Comparison of ENCODE assay signal across 8 cellular contexts in the genomic region with DNA sequence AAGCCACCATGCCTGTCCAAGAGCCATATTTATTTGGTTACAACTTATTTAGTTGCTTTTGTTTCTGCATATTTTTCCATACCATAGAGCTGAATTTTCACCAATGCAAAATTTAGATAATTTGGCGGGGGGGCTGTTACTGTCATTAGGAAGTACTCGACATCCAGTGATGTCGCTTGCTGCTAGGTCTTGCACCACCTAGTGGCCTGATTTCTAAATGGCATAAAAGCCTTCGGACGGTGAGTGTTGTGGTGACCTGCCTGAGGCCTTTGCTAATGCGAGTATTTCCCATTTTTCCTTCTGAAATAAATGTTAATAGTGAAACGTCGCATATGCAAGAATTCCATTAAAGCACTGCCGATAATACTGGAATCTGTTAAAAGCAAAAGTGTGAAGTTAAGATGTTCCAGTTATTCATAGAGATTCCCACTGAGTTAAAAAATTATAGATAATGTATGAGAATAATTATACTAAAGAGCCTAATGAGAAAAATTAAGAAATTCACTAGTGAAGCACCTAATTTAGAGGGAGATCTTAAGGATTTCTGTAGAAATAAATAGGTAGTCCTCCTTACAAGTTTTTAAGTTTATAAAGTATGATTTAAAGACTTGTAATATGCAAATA.
DNase-seq lines count a peak whose midpoint lies in the region; ATAC-seq and TF ChIP-seq lines count a peak whose summit lies in the region.
"Had no signal": no experiment of that assay in that cellular context is flagged by ENCODE, and none has a peak within 500 bp of the region (broad histone marks: within the 10 kb centered on the region; RNA-seq: fewer than 3 reads in every experiment).

No MANE protein-coding gene starts in this region.

- POLR2A ChIA-PET in activated CD4-positive, alpha-beta T cell treated with anti-CD3 and anti-CD28 coated beads for 36 hours (lab: Charles Lee), result no interaction called here

- H3K9me3 ChIP-seq in effector memory CD4-positive, alpha-beta T cell (ENCODE audit: control insufficient read depth, low read length), result no peaks in the 10 kb centered on the region
- H3K9me3 ChIP-seq in tibial artery, result no peaks in the 10 kb centered on the region

- H3K4me1 ChIP-seq in effector memory CD4-positive, alpha-beta T cell (ENCODE audit: control insufficient read depth, insufficient read depth, low read length, poor library complexity, severe bottlenecking), result no peaks in the 10 kb centered on the region
- H3K4me1 ChIP-seq in tibial artery, result no peaks in the 10 kb centered on the region

- no peak overlapping the region for H3K4me3 ChIP-seq in GM12865 (ENCODE audit: low read depth, low read length)
- no peak overlapping the region for H3K4me3 ChIP-seq in effector memory CD4-positive, alpha-beta T cell (ENCODE audit: insufficient read depth, low read depth, low read length, poor library complexity, severe bottlenecking)
- H3K4me3 ChIP-seq in tibial artery, result no peak overlapping the region

- intact Hi-C loops in activated CD4-positive, alpha-beta T cell treated with anti-CD3 and anti-CD28 coated beads for 36 hours (cut with DNase I, micrococcal nuclease), result loop anchor here in 1 of 2 experiments (1.0 to 10.0 kb wide), 3 partner anchors 280 to 1104 kb away; partner anchors contain the start of gene NOM1
- intact Hi-C loops in tibial artery (cut with DNase I; ENCODE audit: low total_unique reads), result no loop called here

- TF ChIP-seq CTCF in GM12865 (IDR thresholded peaks at IDR 0.05; ENCODE audit: insufficient read depth, low read depth, low read length, missing control alignments), result peak; percentile 74
- TF ChIP-seq CTCF in HFFc6 (IDR thresholded peaks at IDR 0.05), result peak; percentile 89
- TF ChIP-seq CTCF in tibial artery (IDR thresholded peaks at IDR 0.05), result peak; percentile 44 to 64

- peak; percentile 83 for ATAC-seq in activated CD4-positive, alpha-beta T cell treated with anti-CD3 and anti-CD28 coated beads for 36 hours

- H3K36me3 ChIP-seq in effector memory CD4-positive, alpha-beta T cell (ENCODE audit: control insufficient read depth, insufficient read depth, low read length), result peaks cover 32% of the 10 kb centered on the region
- peaks cover 27 to 57% (median 32%) of the 10 kb centered on the region in 3 donors for H3K36me3 ChIP-seq in tibial artery

- no peaks in the 10 kb centered on the region for H3K27me3 ChIP-seq in effector memory CD4-positive, alpha-beta T cell (replicated peaks; ENCODE audit: control insufficient read depth, insufficient read depth, low read length, poor library complexity, severe bottlenecking)
- no peaks in the 10 kb centered on the region for H3K27me3 ChIP-seq in tibial artery

- H3K27ac Mint-ChIP-seq in HFFc6, result no peak overlapping the region
- H3K27ac Mint-ChIP-seq in activated CD4-positive, alpha-beta T cell treated with anti-CD3 and anti-CD28 coated beads for 36 hours, result no peak overlapping the region
- H3K27ac Mint-ChIP-seq: dendritic cell treated with granulocyte-macrophage colony-stimulating factor and Interleukin-4, amounts not matched to agents 40 ng/mL and 50 ng/mL, for 4 days had no signal

- no peaks in the 10 kb centered on the region for H3K9me3 Mint-ChIP-seq in HFFc6
- no peaks in the 10 kb centered on the region for H3K9me3 Mint-ChIP-seq in activated CD4-positive, alpha-beta T cell treated with anti-CD3 and anti-CD28 coated beads for 36 hours (ENCODE audit: low read depth)
- H3K9me3 Mint-ChIP-seq: dendritic cell treated with granulocyte-macrophage colony-stimulating factor and Interleukin-4, amounts not matched to agents 40 ng/mL and 50 ng/mL, for 4 days had no signal

- peak; percentile 74 for DNase-seq in GM12865 (ENCODE audit: low read depth)
- DNase-seq in HFFc6, result peak; percentile 52
- DNase-seq in NCI-H2029 (lab: John Stamatoyannopoulos, UW), result peak; percentile 14
- DNase-seq in activated CD4-positive, alpha-beta T cell treated with anti-CD3 and anti-CD28 coated beads for 36 hours, result peak; percentile 62
- DNase-seq in effector memory CD4-positive, alpha-beta T cell, result peak in 2 of 3 donors; percentile 14 to 28
- DNase-seq in mucosa of gallbladder (ENCODE audit: low spot score), result peak; percentile 32
- DNase-seq in tibial artery, result no peak

- no peaks in the 10 kb centered on the region; the same call in none of the 2 replicates for H3K27me3 Mint-ChIP-seq in HFFc6 (ENCODE audit: insufficient read depth)
- no peaks in the 10 kb centered on the region for H3K27me3 Mint-ChIP-seq in activated CD4-positive, alpha-beta T cell treated with anti-CD3 and anti-CD28 coated beads for 36 hours
- H3K27me3 Mint-ChIP-seq: dendritic cell treated with granulocyte-macrophage colony-stimulating factor and Interleukin-4, amounts not matched to agents 40 ng/mL and 50 ng/mL, for 4 days had no signal

- CTCF ChIA-PET in activated CD4-positive, alpha-beta T cell treated with anti-CD3 and anti-CD28 coated beads for 36 hours (lab: Charles Lee), result interaction anchor here (0.6 to 2.6 kb wide), 20 partner anchors 7 to 156 kb away, joined by 3 to 7 read pairs (median 4); no protein-coding TSS in a partner anchor

- no peak overlapping the region for H3K4me3 Mint-ChIP-seq in HFFc6
- H3K4me3 Mint-ChIP-seq in activated CD4-positive, alpha-beta T cell treated with anti-CD3 and anti-CD28 coated beads for 36 hours, result no peak overlapping the region
- H3K4me3 Mint-ChIP-seq: dendritic cell treated with granulocyte-macrophage colony-stimulating factor and Interleukin-4, amounts not matched to agents 40 ng/mL and 50 ng/mL, for 4 days had no signal

- H3K4me1 Mint-ChIP-seq in HFFc6 (ENCODE audit: low read depth), result peaks cover 8% of the 10 kb centered on the region
- no peaks in the 10 kb centered on the region for H3K4me1 Mint-ChIP-seq in activated CD4-positive, alpha-beta T cell treated with anti-CD3 and anti-CD28 coated beads for 36 hours

- peaks cover 15% of the 10 kb centered on the region; the same call in 1 of the 2 replicates for H3K36me3 Mint-ChIP-seq in HFFc6 (ENCODE audit: low read depth)
- peaks cover 18% of the 10 kb centered on the region for H3K36me3 Mint-ChIP-seq in activated CD4-positive, alpha-beta T cell treated with anti-CD3 and anti-CD28 coated beads for 36 hours (ENCODE audit: low read depth)

- no peak overlapping the region for H3K27ac ChIP-seq in effector memory CD4-positive, alpha-beta T cell (ENCODE audit: insufficient read depth, low read length, poor library complexity, severe bottlenecking)
- H3K27ac ChIP-seq in tibial artery, result no peak overlapping the region

Comparison
In these comparisons a context has a peak if more than half of its experiments do, and no peak if none do; other contexts are left out.
1. DNase-seq: peak in GM12865 (single experiment), HFFc6 (single experiment), NCI-H2029 (single experiment), activated CD4-positive, alpha-beta T cell treated with anti-CD3 and anti-CD28 coated beads for 36 hours (single experiment), effector memory CD4-positive, alpha-beta T cell (2 of 3) and mucosa of gallbladder (single experiment); none in tibial artery (0 of 2).
2. Peak in every context shown above with its lines, with median percentiles within 50 percentile points of each other: CTCF ChIP-seq.